In genomic region chr17:39027037-39027436, GRCh38 we compare ENCODE assay signal across 8 cellular contexts. TPM values are rescaled to one million over a fixed set of nuclear protein-coding genes. Genes with fewer than 3 reads are reported as not detected.
A peak's percentile ranks its signal among the peaks of the same experiment; 100 is the strongest.
DNase-seq lines count a peak whose midpoint lies in the region; ATAC-seq lines count a peak whose summit lies in the region.

No MANE protein-coding gene starts in this region.

- H3K36me3 ChIP-seq in CD8-positive, alpha-beta memory T cell (ENCODE audit: insufficient read depth, low read length), result no peaks in the 10 kb centered on the region
- H3K36me3 ChIP-seq in MG63, result no peaks in the 10 kb centered on the region

- CTCF ChIA-PET in CD8-positive, alpha-beta memory T cell (lab: Charles Lee), result no interaction called here

- H3K27ac ChIP-seq in CD8-positive, alpha-beta memory T cell (ENCODE audit: low read depth, low read length), result no peak overlapping the region
- no peak overlapping the region for H3K27ac ChIP-seq in right cardiac atrium (ENCODE audit: low read length)

- H3K4me3 Mint-ChIP-seq in CD8-positive, alpha-beta memory T cell, result peak overlapping the region in 5 of 7 donors; percentile 9 to 79 (median 50)
- H3K4me3 Mint-ChIP-seq in activated naive CD4-positive, alpha-beta T cell treated with anti-CD3 and anti-CD28 coated beads, Interleukin-2, amount 50 U/mL, for 24 hours, result peak overlapping the region; percentile 26

- H3K9me3 Mint-ChIP-seq in CD8-positive, alpha-beta memory T cell, result no peaks in the 10 kb centered on the region
- H3K9me3 Mint-ChIP-seq in activated naive CD4-positive, alpha-beta T cell treated with anti-CD3 and anti-CD28 coated beads, Interleukin-2, amount 50 U/mL, for 24 hours, result no peaks in the 10 kb centered on the region

- peaks cover 2 to 13% (median 8%) of the 10 kb centered on the region in 3 donors for H3K4me1 Mint-ChIP-seq in CD8-positive, alpha-beta memory T cell
- peaks cover 7% of the 10 kb centered on the region for H3K4me1 Mint-ChIP-seq in activated naive CD4-positive, alpha-beta T cell treated with anti-CD3 and anti-CD28 coated beads, Interleukin-2, amount 50 U/mL, for 24 hours

- peak in 2 of 5 donors; percentile 10 to 53 for DNase-seq in CD8-positive, alpha-beta memory T cell
- DNase-seq in MG63 (peak; percentile 68), right cardiac atrium (peak; percentile 80 to 92 (median 91)), sciatic nerve (ENCODE audit: low spot score) (peak; percentile 81), T1000 (lab: John Stamatoyannopoulos, UW) (no peak), HPDE6-E6E7 (ENCODE audit: extremely low spot score) (no peak)

- intact Hi-C loops in right cardiac atrium (cut with DNase I) (no loop called here), sciatic nerve (cut with DNase I) (no loop called here)

- no peaks in the 10 kb centered on the region for H3K36me3 Mint-ChIP-seq in CD8-positive, alpha-beta memory T cell
- H3K36me3 Mint-ChIP-seq in activated naive CD4-positive, alpha-beta T cell treated with anti-CD3 and anti-CD28 coated beads, Interleukin-2, amount 50 U/mL, for 24 hours, result no peaks in the 10 kb centered on the region

- H3K27me3 Mint-ChIP-seq in CD8-positive, alpha-beta memory T cell, result peaks cover 18 to 29% of the 10 kb centered on the region in 2 donors
- peaks cover 2% of the 10 kb centered on the region for H3K27me3 Mint-ChIP-seq in activated naive CD4-positive, alpha-beta T cell treated with anti-CD3 and anti-CD28 coated beads, Interleukin-2, amount 50 U/mL, for 24 hours

- no peaks in the 10 kb centered on the region for H3K9me3 ChIP-seq in CD8-positive, alpha-beta memory T cell (ENCODE audit: low read length)
- H3K9me3 ChIP-seq in MG63, result no peaks in the 10 kb centered on the region
- H3K9me3 ChIP-seq in right cardiac atrium (ENCODE audit: control insufficient read depth, low read length), result no peaks in the 10 kb centered on the region

- peak overlapping the region in 1 of 8 donors; percentile 32 for H3K27ac Mint-ChIP-seq in CD8-positive, alpha-beta memory T cell
- no peak overlapping the region for H3K27ac Mint-ChIP-seq in activated naive CD4-positive, alpha-beta T cell treated with anti-CD3 and anti-CD28 coated beads, Interleukin-2, amount 50 U/mL, for 24 hours

- H3K27me3 ChIP-seq in CD8-positive, alpha-beta memory T cell (ENCODE audit: insufficient read depth, low read length, poor library complexity, severe bottlenecking), result peaks cover 15% of the 10 kb centered on the region
- H3K27me3 ChIP-seq in MG63 (peaks cover 22% of the 10 kb centered on the region), right cardiac atrium (ENCODE audit: control insufficient read depth, insufficient read depth) (no peaks in the 10 kb centered on the region)

- POLR2A ChIA-PET in CD8-positive, alpha-beta memory T cell (lab: Charles Lee), result no interaction called here

- peak; percentile 90 to 92 for ATAC-seq in right cardiac atrium
- peak; percentile 92 for ATAC-seq in sciatic nerve
- ATAC-seq in GM19324 (IDR thresholded peaks at IDR 0.05; ENCODE audit: low FRiP score, unreplicated experiment), result no peak

- peaks cover 11% of the 10 kb centered on the region for H3K4me1 ChIP-seq in CD8-positive, alpha-beta memory T cell (ENCODE audit: insufficient read depth, low read length)
- no peaks in the 10 kb centered on the region for H3K4me1 ChIP-seq in right cardiac atrium (ENCODE audit: control insufficient read depth, insufficient read depth, low read length)

- peak overlapping the region; percentile 14 for H3K4me3 ChIP-seq in CD8-positive, alpha-beta memory T cell (ENCODE audit: low read length)
- peak overlapping the region; percentile 34 for H3K4me3 ChIP-seq in MG63
- peak overlapping the region; percentile 54 for H3K4me3 ChIP-seq in right cardiac atrium (ENCODE audit: low read length)

- WGBS in right cardiac atrium, result under 1% methylated on average over 25 of the region's 25 CpGs

RNA-seq across cellular contexts. Expression of gene FBXO47, which starts 59.8 kb away (rescaled TPM):
- not detected for total RNA-seq in CD8-positive, alpha-beta memory T cell
- polyA plus RNA-seq in CD8-positive, alpha-beta memory T cell, result not detected
- not detected in 2 replicates for total RNA-seq in MG63 (2014; rRNA removed; shearing (Covaris generic); ENCODE audit: low replicate concordance)
- not detected for total RNA-seq in right cardiac atrium
- polyA plus RNA-seq in right cardiac atrium, result not detected
- not detected for total RNA-seq in sciatic nerve

Comparison
In these comparisons a context has a peak if more than half of its experiments do, and no peak if none do; other contexts are left out.
1. DNase-seq: peak in MG63 (single experiment), right cardiac atrium (3 of 3) and sciatic nerve (single experiment); none in T1000 (single experiment) and HPDE6-E6E7 (single experiment).
2. Peak in every context shown above with its lines, with median percentiles within 50 percentile points of each other: H3K4me3 ChIP-seq.